Comparison of ENCODE assay signal across 9 cellular contexts in genomic region chr16:30786115-30786935, GRCh38. TPM values are rescaled to one million over a fixed set of nuclear protein-coding genes. Genes with fewer than 3 reads are reported as not detected.
A peak's percentile ranks its signal among the peaks of the same experiment; 100 is the strongest.
DNase-seq lines count a peak whose midpoint lies in the region; ATAC-seq, FAIRE-seq and TF ChIP-seq lines count a peak whose summit lies in the region.
"Had no signal": no experiment of that assay in that cellular context is flagged by ENCODE, and none has a peak within 500 bp of the region (broad histone marks: within the 10 kb centered on the region; RNA-seq: fewer than 3 reads in every experiment).

No MANE protein-coding gene starts in this region.

- peaks cover 22% of the 10 kb centered on the region for H3K36me3 Mint-ChIP-seq in stimulated activated memory B cell treated with anti-CD40 and anti-IgM and Interleukin-4, amounts not matched to agents 10 μg/mL and 1 μg/mL and 100 μg/mL, for 72 hours
- H3K36me3 Mint-ChIP-seq: CD4-positive, CD25-positive, alpha-beta regulatory T cell had no signal

- H3K9me3 Mint-ChIP-seq in stimulated activated memory B cell treated with anti-CD40 and anti-IgM and Interleukin-4, amounts not matched to agents 10 μg/mL and 1 μg/mL and 100 μg/mL, for 72 hours: no peaks in the 10 kb centered on the region
- H3K9me3 Mint-ChIP-seq: CD4-positive, CD25-positive, alpha-beta regulatory T cell had no signal

- H4K20me1 ChIP-seq in keratinocyte (ENCODE audit: control insufficient read depth, extremely low read depth, insufficient read depth, low read length): no peaks in the 10 kb centered on the region

- dilution Hi-C loops in keratinocyte (cut with MboI; ENCODE audit: extremely low pct_ligation_motif_present, low sequenced_read_pairs): loop anchor here (25.0 kb wide), 1 partner anchor 101 kb away; the partner anchor contains the start of genes BCL7C and CTF1

- in situ Hi-C loops in T47D (cut with HindIII; ENCODE audit: low pct_unique_long_range_greater_than_20kb, low sequenced_read_pairs): no loop called here

- TF ChIP-seq CTCF in keratinocyte (optimal IDR thresholded peaks at IDR 0.05 in 1 of 3, IDR thresholded peaks at IDR 0.05 in 1 of 3, conservative IDR thresholded peaks at IDR 0.05 in 1 of 3; ENCODE audit: extremely low read depth in 1 of 3, insufficient read depth in 2 of 3, low read length in 3 of 3): no peak

- peak overlapping the region; percentile 88 for H3K9ac ChIP-seq in keratinocyte (ENCODE audit: control insufficient read depth, extremely low read depth, insufficient read depth, low read length)

- H3K27me3 ChIP-seq in keratinocyte (ENCODE audit: control insufficient read depth, extremely low read depth, insufficient read depth, low read length): no peaks in the 10 kb centered on the region

- peak overlapping the region; percentile 91 for H3K27ac Mint-ChIP-seq in stimulated activated memory B cell treated with anti-CD40 and anti-IgM and Interleukin-4, amounts not matched to agents 10 μg/mL and 1 μg/mL and 100 μg/mL, for 72 hours

- H3K9me1 ChIP-seq in keratinocyte (ENCODE audit: control insufficient read depth, extremely low read depth, insufficient read depth, low read length): no peaks in the 10 kb centered on the region

- peaks cover 6 to 16% of the 10 kb centered on the region in 2 experiments for H3K36me3 ChIP-seq in keratinocyte (ENCODE audit: control insufficient read depth in 2 of 2, extremely low read depth in 1 of 2, insufficient read depth in 2 of 2, low read length in 2 of 2)

- H3K4me3 ChIP-seq in keratinocyte (ENCODE audit: control insufficient read depth in 2 of 3, extremely low read depth in 1 of 3, insufficient read depth in 2 of 3, low read depth in 1 of 3, low read length in 3 of 3): peak overlapping the region; percentile 85 to 91 (median 86)

- peak overlapping the region; percentile 87 for H3K4me2 ChIP-seq in keratinocyte (ENCODE audit: control insufficient read depth, extremely low read depth, insufficient read depth, low read depth, low read length)

- no peaks in the 10 kb centered on the region for H3K9me3 ChIP-seq in keratinocyte (ENCODE audit: control insufficient read depth, low read depth, low read length)

- peaks cover 20% of the 10 kb centered on the region for H3K79me2 ChIP-seq in keratinocyte (ENCODE audit: control insufficient read depth, insufficient read depth, low read length)

- peak; percentile 73 for ATAC-seq in stimulated activated memory B cell treated with anti-CD40 and anti-IgM and Interleukin-4, amounts not matched to agents 10 μg/mL and 1 μg/mL and 100 μg/mL, for 72 hours
- ATAC-seq in HG03521 (IDR thresholded peaks at IDR 0.05; ENCODE audit: unreplicated experiment) (no peak), GM19324 (IDR thresholded peaks at IDR 0.05; ENCODE audit: low FRiP score, unreplicated experiment) (no peak)

- peak; percentile 7 for DNase-seq in NCI-H1092 (lab: John Stamatoyannopoulos, UW)
- DNase-seq in NCI-H1092 treated with DMSO at 0.1 percent for 48 hours (lab: John Stamatoyannopoulos, UW): no peak
- DNase-seq in NCI-H2227 (lab: John Stamatoyannopoulos, UW; ENCODE audit: unreplicated experiment): peak; percentile 74
- peak; percentile 64 to 68 for DNase-seq in T47D (ENCODE audit: low read depth in 1 of 2, low spot score in 1 of 2)
- DNase-seq in keratinocyte (ENCODE audit: low read depth, low spot score): no peak
- DNase-seq: CD4-positive, CD25-positive, alpha-beta regulatory T cell had no signal

- H3K27ac ChIP-seq in keratinocyte (ENCODE audit: control insufficient read depth, insufficient read depth, low read length): peak overlapping the region; percentile 76

- peaks cover 10% of the 10 kb centered on the region for H3K4me1 ChIP-seq in keratinocyte (ENCODE audit: control insufficient read depth, extremely low read depth, insufficient read depth, low read length)

- peaks cover 19% of the 10 kb centered on the region for H3K4me1 Mint-ChIP-seq in stimulated activated memory B cell treated with anti-CD40 and anti-IgM and Interleukin-4, amounts not matched to agents 10 μg/mL and 1 μg/mL and 100 μg/mL, for 72 hours

- no peak overlapping the region for H2AFZ ChIP-seq in keratinocyte (ENCODE audit: control insufficient read depth, low read length)

- H3K27me3 Mint-ChIP-seq in stimulated activated memory B cell treated with anti-CD40 and anti-IgM and Interleukin-4, amounts not matched to agents 10 μg/mL and 1 μg/mL and 100 μg/mL, for 72 hours: peaks cover 37% of the 10 kb centered on the region

- no peak for FAIRE-seq in keratinocyte (lab: Jason Lieb, UNC)

- H3K4me3 Mint-ChIP-seq in stimulated activated memory B cell treated with anti-CD40 and anti-IgM and Interleukin-4, amounts not matched to agents 10 μg/mL and 1 μg/mL and 100 μg/mL, for 72 hours: peak overlapping the region; percentile 92

RNA-seq across cellular contexts. Expression of gene ZNF629, which starts 0.7 kb away (rescaled TPM):
- polyA plus RNA-seq in keratinocyte: 3.6 to 6.0 TPM (median 4.1 TPM) in 3 replicates
- 2.0 TPM for polyA plus RNA-seq in keratinocyte (2011; ENCODE audit: low read depth)
- 3.4 and 5.1 TPM in 2 replicates for polyA plus RNA-seq in keratinocyte (2011; cell fraction: cytosol; rRNA removed)
- 10.3 and 12.4 TPM in 2 replicates for polyA plus RNA-seq in keratinocyte (2011; cell fraction: nucleus; rRNA removed)
- polyA plus RNA-seq in keratinocyte (2012; ENCODE audit: low replicate concordance): 5.5 and 11.0 TPM in 2 replicates
- 4.6 to 9.9 TPM (median 5.6 TPM) in 3 replicates for polyA minus RNA-seq in keratinocyte
- polyA minus RNA-seq in keratinocyte (2011; cell fraction: cytosol; rRNA and poly(A)+ RNA removed): 8.1 TPM
- 10.2 and 11.9 TPM in 2 replicates for polyA minus RNA-seq in keratinocyte (2011; cell fraction: nucleus; rRNA and poly(A)+ RNA removed)

RNA-seq across cellular contexts. Expression of gene RNF40, which starts 24.2 kb away (rescaled TPM):
- polyA plus RNA-seq in keratinocyte: 45.2 to 59.6 TPM (median 52.7 TPM) in 3 replicates
- polyA plus RNA-seq in keratinocyte (2011; ENCODE audit: low read depth): 53.5 TPM
- polyA plus RNA-seq in keratinocyte (2011; cell fraction: cytosol; rRNA removed): 43.2 and 45.2 TPM in 2 replicates
- 67.2 and 85.5 TPM in 2 replicates for polyA plus RNA-seq in keratinocyte (2011; cell fraction: nucleus; rRNA removed)
- 43.1 and 60.9 TPM in 2 replicates for polyA plus RNA-seq in keratinocyte (2012; ENCODE audit: low replicate concordance)
- 63.2 to 88.0 TPM (median 66.8 TPM) in 3 replicates for polyA minus RNA-seq in keratinocyte
- polyA minus RNA-seq in keratinocyte (2011; cell fraction: cytosol; rRNA and poly(A)+ RNA removed): 42.8 TPM
- polyA minus RNA-seq in keratinocyte (2011; cell fraction: nucleus; rRNA and poly(A)+ RNA removed): 23.4 and 43.4 TPM in 2 replicates

RNA-seq across cellular contexts. Expression of gene CFAP119, which starts 24.5 kb away (rescaled TPM):
- 2.2 to 3.0 TPM (median 2.3 TPM) in 3 replicates for polyA plus RNA-seq in keratinocyte
- 0.62 TPM for polyA plus RNA-seq in keratinocyte (2011; ENCODE audit: low read depth)
- polyA plus RNA-seq in keratinocyte (2011; cell fraction: cytosol; rRNA removed): 0.34 and 0.39 TPM in 2 replicates
- 7.1 and 7.8 TPM in 2 replicates for polyA plus RNA-seq in keratinocyte (2011; cell fraction: nucleus; rRNA removed)
- polyA plus RNA-seq in keratinocyte (2012; ENCODE audit: low replicate concordance): 0.97 and 2.1 TPM in 2 replicates
- 0.35 TPM in 1 of 3 replicates, not detected in the others for polyA minus RNA-seq in keratinocyte
- polyA minus RNA-seq in keratinocyte (2011; cell fraction: cytosol; rRNA and poly(A)+ RNA removed): 3.1 TPM
- 0.39 and 0.63 TPM in 2 replicates for polyA minus RNA-seq in keratinocyte (2011; cell fraction: nucleus; rRNA and poly(A)+ RNA removed)

RNA-seq across cellular contexts. Expression of gene PHKG2, which starts 38.1 kb away (rescaled TPM):
- 28.9 to 40.6 TPM (median 31.8 TPM) in 3 replicates for polyA plus RNA-seq in keratinocyte
- 9.0 TPM for polyA plus RNA-seq in keratinocyte (2011; ENCODE audit: low read depth)
- 16.2 and 16.6 TPM in 2 replicates for polyA plus RNA-seq in keratinocyte (2011; cell fraction: cytosol; rRNA removed)
- 121 and 138 TPM in 2 replicates for polyA plus RNA-seq in keratinocyte (2011; cell fraction: nucleus; rRNA removed)
- polyA plus RNA-seq in keratinocyte (2012; ENCODE audit: low replicate concordance): 20.9 and 28.6 TPM in 2 replicates
- polyA minus RNA-seq in keratinocyte: 29.8 to 36.4 TPM (median 34.7 TPM) in 3 replicates
- 15.7 TPM for polyA minus RNA-seq in keratinocyte (2011; cell fraction: cytosol; rRNA and poly(A)+ RNA removed)
- 28.6 and 36.6 TPM in 2 replicates for polyA minus RNA-seq in keratinocyte (2011; cell fraction: nucleus; rRNA and poly(A)+ RNA removed)

Comparison
In these comparisons a context has a peak if more than half of its experiments do, and no peak if none do; other contexts are left out.
1. DNase-seq: peak in NCI-H1092 (single experiment), NCI-H2227 (single experiment) and T47D (2 of 2); none in NCI-H1092 treated with DMSO at 0.1 percent for 48 hours (single experiment) and keratinocyte (single experiment).